In the genomic region with DNA sequence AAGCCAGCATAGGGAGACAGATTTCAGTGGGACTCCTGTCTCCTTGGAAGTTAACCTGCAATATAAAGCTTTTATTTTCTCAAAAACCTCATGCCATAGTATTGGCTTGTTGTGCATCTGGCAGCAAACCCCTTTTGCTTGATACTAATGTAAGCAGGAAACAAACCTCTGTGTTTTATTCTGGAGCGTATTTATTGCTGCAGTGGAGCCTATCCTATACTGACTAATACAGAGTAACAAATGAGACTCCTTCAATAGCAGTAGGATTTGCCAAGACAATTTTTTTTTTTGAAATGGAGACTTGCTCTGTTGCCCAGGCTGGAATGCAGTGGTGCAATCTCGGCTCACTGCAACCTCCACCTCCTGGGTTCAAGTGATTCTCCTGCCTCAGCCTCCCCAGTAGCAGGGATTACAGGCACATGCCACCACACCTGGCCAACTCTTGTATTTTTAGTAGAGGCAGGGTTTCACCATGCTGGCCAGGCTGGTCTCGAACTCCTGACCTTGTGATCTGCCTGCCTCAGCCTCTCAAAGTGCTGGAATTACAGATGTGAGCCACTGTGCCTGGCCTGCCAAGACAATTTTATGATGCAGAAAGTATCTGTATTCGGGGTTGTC, we compare ENCODE assay signal across 14 cellular contexts. TPM values are rescaled to one million over a fixed set of nuclear protein-coding genes. Genes with fewer than 3 reads are reported as not detected.
DNase-seq lines count a peak whose midpoint lies in the region; ATAC-seq and TF ChIP-seq lines count a peak whose summit lies in the region.
"Not testable (repeated sequence)": the region's sequence is repeated elsewhere in the genome, so short reads cannot be mapped to it uniquely, and the experiment has no call there.
"Had no signal": no experiment of that assay in that cellular context is flagged by ENCODE, and none has a peak within 500 bp of the region (broad histone marks: within the 10 kb centered on the region; RNA-seq: fewer than 3 reads in every experiment).

No MANE protein-coding gene starts in this region.

- peaks cover 16% of the 10 kb centered on the region for H3K4me1 Mint-ChIP-seq in Caco-2 (ENCODE audit: low read depth, unreplicated experiment)
- H3K4me1 Mint-ChIP-seq in activated CD4-positive, alpha-beta T cell treated with anti-CD3 and anti-CD28 coated beads, Interleukin-2, amount 10 ng/mL, durations not matched to agents 7 days and 5 days, result peaks cover 45% of the 10 kb centered on the region
- peaks cover 10% of the 10 kb centered on the region for H3K4me1 Mint-ChIP-seq in activated naive CD8-positive, alpha-beta T cell treated with anti-CD3 and anti-CD28 coated beads, Interleukin-2, amount 50 U/mL, for 24 hours
- not testable (repeated sequence) for H3K4me1 Mint-ChIP-seq in mesothelial cell of epicardium

- peaks cover 16% of the 10 kb centered on the region; the same call in 1 of the 2 replicates for H3K9me3 ChIP-seq in Caco-2
- not testable (repeated sequence) for H3K9me3 ChIP-seq in hepatocyte (ENCODE audit: low read depth); stomach

- not testable (repeated sequence) for H3K4me2 ChIP-seq in hepatocyte

- BruUV-seq in Caco-2 (replicated peaks; lab: Mats Ljungman, UMichigan), result not testable (repeated sequence)

- H3K27me3 Mint-ChIP-seq in Caco-2 (ENCODE audit: insufficient read depth, unreplicated experiment); activated CD4-positive, alpha-beta T cell treated with anti-CD3 and anti-CD28 coated beads, Interleukin-2, amount 10 ng/mL, durations not matched to agents 7 days and 5 days; activated naive CD8-positive, alpha-beta T cell treated with anti-CD3 and anti-CD28 coated beads, Interleukin-2, amount 50 U/mL, for 24 hours; mesothelial cell of epicardium (ENCODE audit: low read depth): not testable (repeated sequence)

- not testable (repeated sequence) for TF ChIP-seq EP300 in stomach (IDR thresholded peaks at IDR 0.05)

- H2AFZ ChIP-seq in hepatocyte, result not testable (repeated sequence)

- H3K4me3 Mint-ChIP-seq in Caco-2 (ENCODE audit: unreplicated experiment), result peak overlapping the region; percentile 24
- not testable (repeated sequence) for H3K4me3 Mint-ChIP-seq in activated CD4-positive, alpha-beta T cell treated with anti-CD3 and anti-CD28 coated beads, Interleukin-2, amount 10 ng/mL, durations not matched to agents 7 days and 5 days; activated naive CD8-positive, alpha-beta T cell treated with anti-CD3 and anti-CD28 coated beads, Interleukin-2, amount 50 U/mL, for 24 hours; mesothelial cell of epicardium

- TF ChIP-seq CTCF in Caco-2 (IDR thresholded peaks at IDR 0.05; ENCODE audit: insufficient read depth in 1 of 2, low read depth in 1 of 2, low read length in 1 of 2, severe bottlenecking in 1 of 2, unreplicated experiment in 1 of 2); hepatocyte (IDR thresholded peaks at IDR 0.05; ENCODE audit: poor library complexity); mesothelial cell of epicardium (IDR thresholded peaks at IDR 0.05; ENCODE audit: unreplicated experiment); stomach (IDR thresholded peaks at IDR 0.05): not testable (repeated sequence)

- POLR2A ChIA-PET in Caco-2 (lab: Charles Lee); activated CD4-positive, alpha-beta T cell treated with anti-CD3 and anti-CD28 coated beads, Interleukin-2, amount 10 ng/mL, durations not matched to agents 7 days and 5 days (lab: Charles Lee): not testable (repeated sequence)

- not testable (repeated sequence) for H4K20me1 ChIP-seq in hepatocyte (ENCODE audit: insufficient read depth, poor library complexity, severe bottlenecking)

- H3K4me3 ChIP-seq in Caco-2 (ENCODE audit: low read depth, low read length); hepatocyte; stomach: not testable (repeated sequence)

- H3K4me1 ChIP-seq in Caco-2 (peaks cover 15% of the 10 kb centered on the region), stomach (peaks cover 5 to 30% (median 19%) of the 10 kb centered on the region in 4 donors)
- H3K4me1 ChIP-seq in hepatocyte (ENCODE audit: insufficient read depth), result not testable (repeated sequence)

- H3K9me3 Mint-ChIP-seq in Caco-2 (ENCODE audit: unreplicated experiment), result peaks cover 20% of the 10 kb centered on the region
- peaks cover 19% of the 10 kb centered on the region for H3K9me3 Mint-ChIP-seq in activated CD4-positive, alpha-beta T cell treated with anti-CD3 and anti-CD28 coated beads, Interleukin-2, amount 10 ng/mL, durations not matched to agents 7 days and 5 days
- not testable (repeated sequence) for H3K9me3 Mint-ChIP-seq in activated naive CD8-positive, alpha-beta T cell treated with anti-CD3 and anti-CD28 coated beads, Interleukin-2, amount 50 U/mL, for 24 hours
- H3K9me3 Mint-ChIP-seq in mesothelial cell of epicardium, result peaks cover 19% of the 10 kb centered on the region

- H3K79me2 ChIP-seq in hepatocyte, result not testable (repeated sequence)

- intact Hi-C loops in Caco-2 (cut with micrococcal nuclease; ENCODE audit: unreplicated experiment); stomach (cut with DNase I; ENCODE audit: low total_unique reads): not testable (repeated sequence)

- not testable (repeated sequence) for TF ChIP-seq POLR2A in stomach (IDR thresholded peaks at IDR 0.05)

- DNase-seq in Caco-2, result peak in 1 of 2 experiments; percentile 4
- DNase-seq in activated CD4-positive, alpha-beta T cell treated with anti-CD3 and anti-CD28 coated beads, Interleukin-2, amount 10 ng/mL, durations not matched to agents 7 days and 5 days; hepatocyte (ENCODE audit: low spot score); mesothelial cell of epicardium (ENCODE audit: low spot score in 2 of 2, unreplicated experiment in 2 of 2); stomach: not testable (repeated sequence)
- peak; percentile 4 for DNase-seq in activated T-cell treated with anti-CD3 and anti-CD28 coated beads, Interleukin-2, amount 50 U/mL, for 1 hour
- DNase-seq in activated naive CD8-positive, alpha-beta T cell treated with anti-CD3 and anti-CD28 coated beads, Interleukin-2, amount 50 U/mL, for 24 hours, result peak; percentile 0

- not testable (repeated sequence) for H3K36me3 ChIP-seq in Caco-2 (ENCODE audit: control insufficient read depth, insufficient read depth, low read length); hepatocyte (replicated peaks; ENCODE audit: insufficient read depth, low read depth); stomach

- H3K27ac ChIP-seq in hepatocyte (peak overlapping the region; percentile 29), stomach (peak overlapping the region; percentile 60 to 74 (median 69))

- ATAC-seq in activated naive CD8-positive, alpha-beta T cell treated with anti-CD3 and anti-CD28 coated beads, Interleukin-2, amount 50 U/mL, for 24 hours, result not testable (repeated sequence)

- CTCF ChIA-PET in Caco-2 (lab: Charles Lee), result interaction anchor here (0.6 kb wide), 1 partner anchor 67 kb away, joined by 7 read pairs; no protein-coding TSS in a partner anchor
- CTCF ChIA-PET in activated CD4-positive, alpha-beta T cell treated with anti-CD3 and anti-CD28 coated beads, Interleukin-2, amount 10 ng/mL, durations not matched to agents 7 days and 5 days (lab: Charles Lee), result not testable (repeated sequence)

- WGBS in hepatocyte (ENCODE audit: low lambda C conversion rate, missing lambda C conversion rate), result 92% methylated on average over 4 of the region's 4 CpGs
- 63 to 89% (median 82%) methylated on average over 4 of the region's 4 CpGs for WGBS in stomach, 5 donors

- not testable (repeated sequence) for H3K9me2 ChIP-seq in hepatocyte (replicated peaks; ENCODE audit: insufficient read depth)

- not testable (repeated sequence) for H3K36me3 Mint-ChIP-seq in Caco-2 (ENCODE audit: insufficient read depth, unreplicated experiment); activated naive CD8-positive, alpha-beta T cell treated with anti-CD3 and anti-CD28 coated beads, Interleukin-2, amount 50 U/mL, for 24 hours (ENCODE audit: low read depth); mesothelial cell of epicardium
- peaks cover 13% of the 10 kb centered on the region for H3K36me3 Mint-ChIP-seq in activated CD4-positive, alpha-beta T cell treated with anti-CD3 and anti-CD28 coated beads, Interleukin-2, amount 10 ng/mL, durations not matched to agents 7 days and 5 days (ENCODE audit: low read depth)

- not testable (repeated sequence) for H3K27me3 ChIP-seq in Caco-2 (replicated peaks; ENCODE audit: control insufficient read depth, insufficient read depth, low read length); hepatocyte; stomach

- H3K27ac Mint-ChIP-seq in Caco-2 (ENCODE audit: unreplicated experiment), result not testable (repeated sequence)
- H3K27ac Mint-ChIP-seq in activated CD4-positive, alpha-beta T cell treated with anti-CD3 and anti-CD28 coated beads, Interleukin-2, amount 10 ng/mL, durations not matched to agents 7 days and 5 days, result peak overlapping the region; percentile 63
- H3K27ac Mint-ChIP-seq in activated naive CD8-positive, alpha-beta T cell treated with anti-CD3 and anti-CD28 coated beads, Interleukin-2, amount 50 U/mL, for 24 hours, result peak overlapping the region; percentile 49
- peak overlapping the region; percentile 62 for H3K27ac Mint-ChIP-seq in mesothelial cell of epicardium

RNA-seq across cellular contexts. Expression of gene FAM187B, which starts 7.5 kb away (rescaled TPM):
- total RNA-seq in Caco-2 (2022) (not detected in 2 replicates), hepatocyte (0.56 TPM in 1 of 2 replicates, not detected in the other), mesothelial cell of epicardium (not detected in 3 replicates), stomach (not detected)
- total RNA-seq in activated CD4-positive, alpha-beta T cell treated with anti-CD3 and anti-CD28 coated beads, Interleukin-2, amount 10 ng/mL, durations not matched to agents 7 days and 5 days, result not detected
- polyA plus RNA-seq in hepatocyte (not detected in 2 replicates), stomach (under 1 TPM in 1 of 3 donors, not detected in 2; 0.25 TPM)
- total RNA-seq: G401, GM12878, H4 had no signal
- polyA plus RNA-seq: A549, AG04450, BJ, CD14-positive monocyte had no signal

RNA-seq across cellular contexts. Expression of gene LSR, which starts 27.7 kb away (rescaled TPM):
- 172 and 197 TPM in 2 replicates for total RNA-seq in Caco-2 (2022)
- 1 to 10 TPM; 3.5 to 3.6 TPM for total RNA-seq in activated CD4-positive, alpha-beta T cell treated with anti-CD3 and anti-CD28 coated beads, Interleukin-2, amount 10 ng/mL, durations not matched to agents 7 days and 5 days
- total RNA-seq in hepatocyte, result 89.9 and 113 TPM in 2 replicates
- 255 and 296 TPM in 2 replicates for polyA plus RNA-seq in hepatocyte
- total RNA-seq in mesothelial cell of epicardium, result 48.9 to 54.7 TPM (median 51.9 TPM) in 3 replicates
- 100 to 1,000 TPM in 2 of 5 donors, 10 to 100 TPM in 3; 20.4 to 174 (median 72.8) TPM for total RNA-seq in stomach
- polyA plus RNA-seq in stomach, result 10 to 100 TPM; 17.9 to 90.7 (median 84.4) TPM

RNA-seq across cellular contexts. Expression of gene USF2, which starts 47.7 kb away (rescaled TPM):
- total RNA-seq in Caco-2 (2022) (105 and 108 TPM in 2 replicates), hepatocyte (55.6 and 61.4 TPM in 2 replicates), mesothelial cell of epicardium (135 to 154 TPM (median 137 TPM) in 3 replicates), stomach (100 to 1,000 TPM in 1 of 5 donors, 10 to 100 TPM in 4; 26.8 to 105 (median 71.8) TPM)
- 100 to 1,000 TPM; 150 to 162 TPM for total RNA-seq in activated CD4-positive, alpha-beta T cell treated with anti-CD3 and anti-CD28 coated beads, Interleukin-2, amount 10 ng/mL, durations not matched to agents 7 days and 5 days
- polyA plus RNA-seq in hepatocyte (30.2 and 35.0 TPM in 2 replicates), stomach (100 to 1,000 TPM in 1 of 3 donors, 10 to 100 TPM in 2; 83.9 to 109 (median 88.2) TPM)

Comparison
In these comparisons a context has a peak if more than half of its experiments do, and no peak if none do; other contexts are left out.
1. RNA of gene LSR, which starts 27.7 kb away (total RNA-seq): 172 to 197 TPM in Caco-2, 89.9 to 113 TPM in hepatocyte, 20.4 to 174 TPM in stomach and 48.9 to 54.7 TPM in mesothelial cell of epicardium; 3.5 to 3.6 TPM in activated CD4-positive, alpha-beta T cell treated with anti-CD3 and anti-CD28 coated beads, Interleukin-2, amount 10 ng/mL, durations not matched to agents 7 days and 5 days; every median in the first group is over 4 times any median in the second.